Comparison of ENCODE assay signal across 8 cellular contexts in the genomic region with DNA sequence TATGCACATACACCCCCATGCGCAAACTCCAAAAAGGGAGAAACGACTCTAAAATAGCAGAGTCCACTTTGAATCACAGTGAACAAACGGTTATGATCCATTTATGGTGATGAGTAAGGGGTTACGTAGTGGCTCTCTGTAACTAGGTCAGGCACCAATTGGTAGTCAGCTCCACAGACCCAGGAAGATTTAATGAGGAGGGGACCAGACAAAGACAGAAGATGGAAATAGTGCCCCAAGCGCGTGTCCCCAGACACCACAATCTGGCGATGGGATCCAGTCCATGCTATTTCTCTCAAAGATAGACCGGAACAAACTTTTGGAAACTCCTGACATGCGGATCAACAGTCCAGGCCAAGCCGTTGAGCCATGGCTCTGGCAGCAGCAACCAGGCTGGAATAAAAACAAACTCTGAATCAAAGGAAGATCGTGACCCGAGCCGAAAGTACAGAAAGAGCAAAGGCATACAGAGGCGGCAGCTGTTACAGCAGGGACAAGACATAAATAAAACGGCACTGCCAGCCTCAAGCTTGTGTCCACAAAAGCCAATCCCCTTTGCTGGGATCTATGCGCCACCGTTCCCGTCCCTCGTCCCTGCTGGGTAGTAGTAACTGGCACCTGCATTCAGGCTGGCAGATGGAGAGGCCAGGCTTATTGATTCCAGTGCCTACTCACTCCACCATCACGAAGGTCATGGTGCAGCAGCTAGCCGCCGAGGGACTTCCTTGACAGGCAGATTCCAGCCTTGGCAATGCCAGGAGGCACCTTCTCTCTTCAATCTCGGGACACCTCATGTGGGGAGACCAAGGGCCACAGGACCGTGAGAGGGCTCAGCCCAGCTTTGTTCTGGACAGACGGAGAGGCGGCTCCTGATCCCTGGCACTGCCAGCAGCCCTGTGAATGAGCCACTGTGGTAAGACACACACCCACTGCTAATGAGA. TPM values are rescaled to one million over a fixed set of nuclear protein-coding genes. Genes with fewer than 3 reads are reported as not detected.
DNase-seq lines count a peak whose midpoint lies in the region; ATAC-seq, FAIRE-seq and TF ChIP-seq lines count a peak whose summit lies in the region.
"Had no signal": no experiment of that assay in that cellular context is flagged by ENCODE, and none has a peak within 500 bp of the region (broad histone marks: within the 10 kb centered on the region; RNA-seq: fewer than 3 reads in every experiment).

No MANE protein-coding gene starts in this region.

- H3K4me3 ChIP-seq in fibroblast of mammary gland (ENCODE audit: control insufficient read depth, low read depth, low read length) (no peak overlapping the region), tibial artery (peak overlapping the region; percentile 38 to 49)

- no peak for ATAC-seq in GM18520 (IDR thresholded peaks at IDR 0.05; ENCODE audit: unreplicated experiment)

- H3K4me1 ChIP-seq in tibial artery: peaks cover 0 to 37% (median 22%) of the 10 kb centered on the region in 4 donors

- no peak for FAIRE-seq in D721Med (lab: Jason Lieb, UNC)

- no peaks in the 10 kb centered on the region for H3K36me3 ChIP-seq in tibial artery

- H3K27ac ChIP-seq in tibial artery: peak overlapping the region; percentile 65 to 76

- intact Hi-C loops in tibial artery (cut with DNase I; ENCODE audit: low total_unique reads): no loop called here

- H3K27me3 ChIP-seq in tibial artery: no peaks in the 10 kb centered on the region

- DNase-seq in SHP77 treated with DMSO at 0.1 percent for 48 hours (lab: John Stamatoyannopoulos, UW) (peak; percentile 54), fibroblast of mammary gland (ENCODE audit: low read depth) (peak; percentile 79), mucosa of gallbladder (ENCODE audit: low spot score) (peak; percentile 40), tibial artery (peak; percentile 75 to 83), D721Med (ENCODE audit: insufficient read length, low spot score) (no peak)
- no peak for DNase-seq in activated CD4-positive, alpha-beta T cell treated with anti-CD3 and anti-CD28 coated beads for 4 hours
- DNase-seq: activated CD4-positive, alpha-beta T cell treated with anti-CD3 and anti-CD28 coated beads, Interleukin-2, amount 50 U/mL, for 48 hours had no signal

- H3K9me3 ChIP-seq in tibial artery: no peaks in the 10 kb centered on the region

- TF ChIP-seq CTCF in fibroblast of mammary gland (conservative IDR thresholded peaks at IDR 0.05; ENCODE audit: control insufficient read depth, insufficient read depth, low read depth, low read length): no peak
- no peak for TF ChIP-seq CTCF in tibial artery (IDR thresholded peaks at IDR 0.05)
- no peak for TF ChIP-seq CTCF in D721Med (IDR thresholded peaks at IDR 0.05; ENCODE audit: insufficient read depth, missing control alignments)

RNA-seq across cellular contexts. Expression of a gene that starts 50.2 kb away (rescaled TPM):
- total RNA-seq in mucosa of gallbladder: 41.1 TPM

Comparison
In these comparisons a context has a peak if more than half of its experiments do, and no peak if none do; other contexts are left out.
1. DNase-seq: peak in SHP77 treated with DMSO at 0.1 percent for 48 hours (single experiment), fibroblast of mammary gland (single experiment), mucosa of gallbladder (single experiment) and tibial artery (2 of 2); none in activated CD4-positive, alpha-beta T cell treated with anti-CD3 and anti-CD28 coated beads for 4 hours (0 of 2) and D721Med (single experiment).